In genomic region chr1:208988811-208989222, GRCh38 we compare ENCODE assay signal across 8 cellular contexts.
DNase-seq lines count a peak whose midpoint lies in the region; ATAC-seq and TF ChIP-seq lines count a peak whose summit lies in the region.

No MANE protein-coding gene starts in this region.

- BruUV-seq in Panc1 (replicated peaks; lab: Mats Ljungman, UMichigan) = no TSS peak

- H3K36me3 ChIP-seq in Panc1 (ENCODE audit: control insufficient read depth, insufficient read depth, low read length) = no peaks in the 10 kb centered on the region
- no peaks in the 10 kb centered on the region for H3K36me3 ChIP-seq in mucosa of rectum (ENCODE audit: control insufficient read depth in 2 of 2, insufficient read depth in 2 of 2, low read length in 2 of 2)

- H3K4me1 ChIP-seq in Panc1 (ENCODE audit: control insufficient read depth, insufficient read depth, low read length) (no peaks in the 10 kb centered on the region), mucosa of rectum (ENCODE audit: control insufficient read depth in 2 of 2, insufficient read depth in 2 of 2, low read length in 2 of 2) (peaks cover 4 to 5% of the 10 kb centered on the region in 2 donors)

- H3K9me3 Mint-ChIP-seq in central memory CD8-positive, alpha-beta T cell = peaks cover 5% of the 10 kb centered on the region

- no peak for TF ChIP-seq CTCF in Panc1 (IDR thresholded peaks at IDR 0.05)

- DNase-seq in EL (peak; percentile 75), Panc1 (ENCODE audit: low read depth, low spot score) (no peak), NCI-H526 (lab: John Stamatoyannopoulos, UW) (no peak), putamen (ENCODE audit: low spot score) (no peak)
- DNase-seq in central memory CD8-positive, alpha-beta T cell (ENCODE audit: low spot score in 2 of 2) = no peak

- H3K9me3 ChIP-seq in Panc1 (ENCODE audit: control insufficient read depth, insufficient read depth, low read depth, low read length) (no peaks in the 10 kb centered on the region), mucosa of rectum (ENCODE audit: control insufficient read depth in 2 of 2, low read length in 2 of 2) (no peaks in the 10 kb centered on the region)

- H3K27me3 Mint-ChIP-seq in central memory CD8-positive, alpha-beta T cell = peaks cover 14% of the 10 kb centered on the region

- CTCF ChIA-PET in Panc1 (lab: Charles Lee) = no interaction called here

- H3K36me3 Mint-ChIP-seq in central memory CD8-positive, alpha-beta T cell (ENCODE audit: insufficient read depth) = no peaks in the 10 kb centered on the region

- H3K27ac Mint-ChIP-seq in central memory CD8-positive, alpha-beta T cell (ENCODE audit: low read depth) = peak overlapping the region; percentile 89

- POLR2A ChIA-PET in Panc1 (lab: Charles Lee) = no interaction called here

- H3K4me3 Mint-ChIP-seq in central memory CD8-positive, alpha-beta T cell = peak overlapping the region; percentile 77

- peak overlapping the region; percentile 19 to 49 for H3K4me3 ChIP-seq in Panc1 (ENCODE audit: low read depth in 2 of 2, low read length in 2 of 2)
- peak overlapping the region; percentile 61 to 77 for H3K4me3 ChIP-seq in mucosa of rectum (ENCODE audit: low read length in 2 of 2)

- H3K27me3 ChIP-seq in Panc1 (ENCODE audit: control insufficient read depth, insufficient read depth, low read length) = no peaks in the 10 kb centered on the region
- H3K27me3 ChIP-seq in mucosa of rectum (ENCODE audit: control insufficient read depth in 2 of 2, insufficient read depth in 2 of 2, low read length in 2 of 2) = no peaks in the 10 kb centered on the region

- peaks cover 14% of the 10 kb centered on the region for H3K4me1 Mint-ChIP-seq in central memory CD8-positive, alpha-beta T cell

- H3K9ac ChIP-seq in mucosa of rectum (ENCODE audit: low read depth in 1 of 2, low read length in 2 of 2) = peak overlapping the region; percentile 55 to 56

- no peak overlapping the region for H3K27ac ChIP-seq in Panc1 (ENCODE audit: low read length)
- peak overlapping the region in 1 of 2 donors; percentile 62 for H3K27ac ChIP-seq in mucosa of rectum (ENCODE audit: low read depth in 2 of 2, low read length in 2 of 2)

- intact Hi-C loops in Panc1 (cut with micrococcal nuclease; ENCODE audit: unreplicated experiment) = no loop called here

- in situ Hi-C loops in Panc1 (cut with HindIII; ENCODE audit: low pct_unique_long_range_greater_than_20kb, low sequenced_read_pairs) = no loop called here

- peak; percentile 92 for ATAC-seq in GM19468 (IDR thresholded peaks at IDR 0.05; ENCODE audit: extremely low read depth, unreplicated experiment)
- ATAC-seq in HG03520 (IDR thresholded peaks at IDR 0.05; ENCODE audit: unreplicated experiment) = peak; percentile 95
- peak; percentile 75 for ATAC-seq in Panc1
- peak; percentile 81 for ATAC-seq in central memory CD8-positive, alpha-beta T cell (replicated peaks; ENCODE audit: extremely low read depth, poor library complexity, severe bottlenecking)
